Comparison of ENCODE assay signal across 1 cellular context in genomic region chr1:15847100-15847892, GRCh38.
TF ChIP-seq lines count a peak whose summit lies in the region.

Gene SPEN (plus strand): TSS chr1:15847707. CDS start chr1:15848068, 361 bp downstream.

TF ChIP-seq in HEK293, 187 proteins besides CTCF, POLR2A, EP300 and RAD21 (continued from another document and continues in another):
- TF ChIP-seq ZNF629 (tag by site-specific recombination; IDR thresholded peaks at IDR 0.05), result no peak; the same call in 1 of the 2 replicates
- peak; percentile 10; the same call in 1 of the 2 replicates for TF ChIP-seq GLI4 (tag by site-specific recombination; IDR thresholded peaks at IDR 0.05)
- TF ChIP-seq PRDM2 (tag by site-specific recombination; IDR thresholded peaks at IDR 0.05; ENCODE audit: borderline replicate concordance), result no peak
- peak; percentile 46; the same call in 1 of the 2 replicates for TF ChIP-seq ZNF121 (tag by site-specific recombination; IDR thresholded peaks at IDR 0.05)
- TF ChIP-seq SP7 (tag by site-specific recombination; IDR thresholded peaks at IDR 0.05), result peak; percentile 72
- TF ChIP-seq ZNF10 (tag by site-specific recombination; IDR thresholded peaks at IDR 0.05), result peak; percentile 47; the same call in 1 of the 2 replicates
- TF ChIP-seq OSR2 (tag by site-specific recombination; IDR thresholded peaks at IDR 0.05), result no peak
- TF ChIP-seq IKZF3 (tag by site-specific recombination; IDR thresholded peaks at IDR 0.05), result peak; percentile 66; the same call in 1 of the 2 replicates
- TF ChIP-seq KLF16 (tag by site-specific recombination; IDR thresholded peaks at IDR 0.05), result peak; percentile 62; the same call in 1 of the 2 replicates
- no peak for TF ChIP-seq ZNF169 (tag by site-specific recombination; IDR thresholded peaks at IDR 0.05)
- TF ChIP-seq ZNF2 (tag by site-specific recombination; IDR thresholded peaks at IDR 0.05), result peak; percentile 45; the same call in 1 of the 2 replicates
- TF ChIP-seq ZBTB26 (tag by site-specific recombination; optimal IDR thresholded peaks at IDR 0.05), result peak; percentile 97
- TF ChIP-seq KLF17 (tag by site-specific recombination; IDR thresholded peaks at IDR 0.05), result 0 out of 2 replicates have a peak, but pooled peaks have one; percentile 29
- TF ChIP-seq ZNF18 (tag by site-specific recombination; IDR thresholded peaks at IDR 0.05), result peak; percentile 23; the same call in 1 of the 2 replicates
- TF ChIP-seq ZNF335 (tag by site-specific recombination; conservative IDR thresholded peaks at IDR 0.05), result peak; percentile 96
- 0 out of 2 replicates have a peak, but pooled peaks have one; percentile 26 for TF ChIP-seq ZNF610 (tag by site-specific recombination; IDR thresholded peaks at IDR 0.05; ENCODE audit: borderline replicate concordance)
- no peak for TF ChIP-seq ZNF792 (tag by site-specific recombination; IDR thresholded peaks at IDR 0.05)
- peak; percentile 94 for TF ChIP-seq ZEB2 (tag by site-specific recombination; IDR thresholded peaks at IDR 0.05)
- TF ChIP-seq BCL11B (tag by site-specific recombination; IDR thresholded peaks at IDR 0.05; ENCODE audit: low read depth), result peak; percentile 90
- TF ChIP-seq ZNF292 (tag by site-specific recombination; IDR thresholded peaks at IDR 0.05; ENCODE audit: borderline replicate concordance, low read depth), result no peak
- TF ChIP-seq BCL6B (tag by site-specific recombination; IDR thresholded peaks at IDR 0.05), result no peak
- TF ChIP-seq GLIS2 (tag by site-specific recombination; IDR thresholded peaks at IDR 0.05), result no peak
- 0 out of 2 replicates have a peak, but pooled peaks have one; percentile 82 for TF ChIP-seq ZBTB7A (tag by site-specific recombination; IDR thresholded peaks at IDR 0.05; ENCODE audit: low read depth)
- no peak; the same call in none of the 2 replicates for TF ChIP-seq ZNF692 (tag by site-specific recombination; IDR thresholded peaks at IDR 0.05)
- TF ChIP-seq ZNF362 (tag by site-specific recombination; IDR thresholded peaks at IDR 0.05), result peak; percentile 51; the same call in 1 of the 2 replicates
- peak; percentile 80; the same call in 1 of the 2 replicates for TF ChIP-seq ZXDB (tag by site-specific recombination; IDR thresholded peaks at IDR 0.05)
- no peak for TF ChIP-seq ZNF623 (tag by site-specific recombination; IDR thresholded peaks at IDR 0.05)
- TF ChIP-seq ZBTB48 (tag by site-specific recombination; IDR thresholded peaks at IDR 0.05), result peak; percentile 32; the same call in 1 of the 2 replicates
- TF ChIP-seq ZNF394 (tag by site-specific recombination; IDR thresholded peaks at IDR 0.05; ENCODE audit: borderline replicate concordance), result peak; percentile 86; the same call in 1 of the 2 replicates
- peak; percentile 37; the same call in 1 of the 2 replicates for TF ChIP-seq ZNF639 (tag by site-specific recombination; IDR thresholded peaks at IDR 0.05)
- no peak for TF ChIP-seq ZFP69B (tag by site-specific recombination; IDR thresholded peaks at IDR 0.05)
- no peak for TF ChIP-seq ZNF707 (tag by site-specific recombination; IDR thresholded peaks at IDR 0.05)
- TF ChIP-seq ZBTB21 (tag by site-specific recombination; IDR thresholded peaks at IDR 0.05), result 0 out of 2 replicates have a peak, but pooled peaks have one; percentile 13
- TF ChIP-seq ZNF548 (tag by site-specific recombination; IDR thresholded peaks at IDR 0.05), result no peak
- peak; percentile 51; the same call in 1 of the 2 replicates for TF ChIP-seq ZBTB20 (tag by site-specific recombination; IDR thresholded peaks at IDR 0.05)
- peak; percentile 45; the same call in 1 of the 2 replicates for TF ChIP-seq REST (tag by site-specific recombination; IDR thresholded peaks at IDR 0.05)
- 0 out of 2 replicates have a peak, but pooled peaks have one; percentile 42 for TF ChIP-seq ZNF843 (tag by site-specific recombination; IDR thresholded peaks at IDR 0.05)
